1 cellular context compared by ENCODE assay signal in the genomic region with DNA sequence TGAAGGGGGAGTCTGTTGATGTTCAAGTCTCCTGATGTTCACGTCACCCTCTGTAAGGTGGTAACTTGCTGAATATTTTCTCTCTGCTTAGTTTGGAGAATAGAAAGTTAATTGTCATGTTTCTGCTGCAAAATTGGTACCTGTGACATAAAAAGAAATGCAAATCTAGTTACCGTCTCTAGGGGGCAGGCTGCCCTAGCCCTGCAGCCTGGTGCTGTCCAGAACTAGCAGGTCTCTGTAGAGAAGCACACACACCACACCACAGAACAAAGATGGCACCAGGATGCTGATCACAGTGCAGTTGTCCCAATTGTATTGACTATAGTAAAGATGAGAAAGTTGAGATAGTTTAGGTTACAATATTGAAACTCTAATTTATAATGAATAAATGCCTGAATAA.
TF ChIP-seq lines count a peak whose summit lies in the region.

No MANE protein-coding gene starts in this region.

TF ChIP-seq in IMR-90, 13 proteins besides CTCF, POLR2A, EP300 and RAD21 (continued from another document):
- TF ChIP-seq, protein P1, sequence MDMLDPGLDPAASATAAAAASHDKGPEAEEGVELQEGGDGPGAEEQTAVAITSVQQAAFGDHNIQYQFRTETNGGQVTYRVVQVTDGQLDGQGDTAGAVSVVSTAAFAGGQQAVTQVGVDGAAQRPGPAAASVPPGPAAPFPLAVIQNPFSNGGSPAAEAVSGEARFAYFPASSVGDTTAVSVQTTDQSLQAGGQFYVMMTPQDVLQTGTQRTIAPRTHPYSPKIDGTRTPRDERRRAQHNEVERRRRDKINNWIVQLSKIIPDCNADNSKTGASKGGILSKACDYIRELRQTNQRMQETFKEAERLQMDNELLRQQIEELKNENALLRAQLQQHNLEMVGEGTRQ (IDR thresholded peaks at IDR 0.05; ENCODE audit: low read depth, low read length), result no peak
